Comparison of ENCODE assay signal across 8 cellular contexts in the genomic region with DNA sequence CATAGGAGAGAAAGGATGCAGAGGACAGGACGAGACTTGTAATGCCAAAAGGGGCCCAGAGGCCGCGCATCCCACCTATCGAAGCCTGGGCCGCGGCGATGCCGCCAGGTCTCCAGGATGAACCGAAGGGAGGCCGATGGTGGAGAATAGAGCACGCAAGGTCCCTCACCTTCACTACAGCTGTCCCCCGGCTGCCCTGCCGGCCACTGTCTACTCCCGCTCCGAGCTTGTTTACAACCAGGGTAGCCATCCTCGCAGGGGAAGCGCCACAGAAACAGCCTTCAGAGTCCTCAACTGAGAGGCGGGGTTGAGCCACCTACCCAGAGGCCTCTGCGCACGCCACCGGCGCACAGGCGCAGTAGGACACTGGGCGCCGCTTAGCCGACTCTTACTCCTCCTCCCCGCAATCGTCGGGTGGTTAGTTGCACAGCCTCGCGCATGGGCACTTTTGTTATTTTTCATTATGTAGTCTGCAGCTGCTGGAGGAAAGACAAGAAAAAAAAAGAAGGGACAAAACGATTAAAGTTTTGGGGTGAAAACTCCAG. TPM values are rescaled to one million over a fixed set of nuclear protein-coding genes. Genes with fewer than 3 reads are reported as not detected.
DNase-seq lines count a peak whose midpoint lies in the region; ATAC-seq and TF ChIP-seq lines count a peak whose summit lies in the region.

A gene (minus strand): TSS at position 309 of the 545 bp plus-strand sequence. CDS start 59 bp downstream, at position 250.

- H3K36me3 Mint-ChIP-seq in activated T-cell treated with anti-CD3 and anti-CD28 coated beads, Interleukin-2, amount 50 U/mL, for 4 hours (ENCODE audit: insufficient read depth): peaks cover 1% of the 10 kb centered on the region
- H3K36me3 Mint-ChIP-seq in naive B cell: no peaks in the 10 kb centered on the region
- H3K36me3 Mint-ChIP-seq in stimulated activated effector memory CD8-positive, alpha-beta T cell treated with anti-CD3 and anti-CD28 coated beads, Interleukin-12 subunit alpha, Interleukin-12 subunit beta, amount 100 ng/mL, for 72 hours: peaks cover 57% of the 10 kb centered on the region

- H3K27me3 Mint-ChIP-seq in activated T-cell treated with anti-CD3 and anti-CD28 coated beads, Interleukin-2, amount 50 U/mL, for 4 hours (ENCODE audit: low read depth): no peaks in the 10 kb centered on the region
- no peaks in the 10 kb centered on the region for H3K27me3 Mint-ChIP-seq in naive B cell

- H3K4me1 Mint-ChIP-seq in activated T-cell treated with anti-CD3 and anti-CD28 coated beads, Interleukin-2, amount 50 U/mL, for 4 hours (ENCODE audit: low read depth): peaks cover 40% of the 10 kb centered on the region
- H3K4me1 Mint-ChIP-seq in naive B cell: peaks cover 20 to 56% (median 22%) of the 10 kb centered on the region in 3 donors
- peaks cover 25% of the 10 kb centered on the region for H3K4me1 Mint-ChIP-seq in stimulated activated effector memory CD8-positive, alpha-beta T cell treated with anti-CD3 and anti-CD28 coated beads, Interleukin-12 subunit alpha, Interleukin-12 subunit beta, amount 100 ng/mL, for 72 hours

- peak within 1 kb of the TSS; percentile 74 to 92 (median 83) for H3K4me3 ChIP-seq in esophagus squamous epithelium

- DNase-seq in DMS79 (lab: John Stamatoyannopoulos, UW) (peak; percentile 59), KG1 (lab: John Stamatoyannopoulos, UW) (peak; percentile 98), esophagus squamous epithelium (lab: John Stamatoyannopoulos, UW) (peak; percentile 74), naive B cell (peak; percentile 93)
- DNase-seq in activated T-cell treated with anti-CD3 and anti-CD28 coated beads, Interleukin-2, amount 50 U/mL, for 4 hours: peak; percentile 83
- peak; percentile 77 to 93 for DNase-seq in stimulated activated effector memory CD8-positive, alpha-beta T cell treated with anti-CD3 and anti-CD28 coated beads, Interleukin-12 subunit alpha, Interleukin-12 subunit beta, amount 100 ng/mL, for 72 hours (ENCODE audit: low spot score in 2 of 2)

- peaks cover 19 to 45% (median 25%) of the 10 kb centered on the region in 3 donors for H3K4me1 ChIP-seq in esophagus squamous epithelium

- H3K36me3 ChIP-seq in esophagus squamous epithelium: peaks cover 0 to 16% (median 0%) of the 10 kb centered on the region in 3 donors

- ATAC-seq in GM21737 (IDR thresholded peaks at IDR 0.05; ENCODE audit: unreplicated experiment) (peak; percentile 95), naive B cell (ENCODE audit: low read depth in 2 of 2) (peak; percentile 88 to 90)
- peak; percentile 98 for ATAC-seq in activated T-cell treated with anti-CD3 and anti-CD28 coated beads, Interleukin-2, amount 50 U/mL, for 4 hours
- peak; percentile 98 for ATAC-seq in stimulated activated effector memory CD8-positive, alpha-beta T cell treated with anti-CD3 and anti-CD28 coated beads, Interleukin-12 subunit alpha, Interleukin-12 subunit beta, amount 100 ng/mL, for 72 hours

- peak in 2 of 4 donors; percentile 44 to 48 for TF ChIP-seq POLR2A in esophagus squamous epithelium (IDR thresholded peaks at IDR 0.05)

- peak within 1 kb of the TSS; percentile 96 to 99 (median 98) for H3K27ac Mint-ChIP-seq in naive B cell
- H3K27ac Mint-ChIP-seq in stimulated activated effector memory CD8-positive, alpha-beta T cell treated with anti-CD3 and anti-CD28 coated beads, Interleukin-12 subunit alpha, Interleukin-12 subunit beta, amount 100 ng/mL, for 72 hours: peak within 1 kb of the TSS; percentile 97

- intact Hi-C loops in esophagus squamous epithelium (cut with DNase I): no loop called here

- H3K9me3 Mint-ChIP-seq in activated T-cell treated with anti-CD3 and anti-CD28 coated beads, Interleukin-2, amount 50 U/mL, for 4 hours: no peaks in the 10 kb centered on the region
- no peaks in the 10 kb centered on the region for H3K9me3 Mint-ChIP-seq in naive B cell
- H3K9me3 Mint-ChIP-seq in stimulated activated effector memory CD8-positive, alpha-beta T cell treated with anti-CD3 and anti-CD28 coated beads, Interleukin-12 subunit alpha, Interleukin-12 subunit beta, amount 100 ng/mL, for 72 hours: no peaks in the 10 kb centered on the region

- no peaks in the 10 kb centered on the region for H3K27me3 ChIP-seq in esophagus squamous epithelium

- TF ChIP-seq CTCF in esophagus squamous epithelium (IDR thresholded peaks at IDR 0.05): peak in 1 of 6 experiments; percentile 11

- H3K9me3 ChIP-seq in esophagus squamous epithelium: no peaks in the 10 kb centered on the region

- peak within 1 kb of the TSS; percentile 82 to 92 (median 86) for H3K27ac ChIP-seq in esophagus squamous epithelium

- WGBS in esophagus squamous epithelium, 2 donors: 0 to 1% methylated on average over 17 to 19 of the region's 32 CpGs

- H3K4me3 Mint-ChIP-seq in activated T-cell treated with anti-CD3 and anti-CD28 coated beads, Interleukin-2, amount 50 U/mL, for 4 hours: peak within 1 kb of the TSS; percentile 87
- H3K4me3 Mint-ChIP-seq in naive B cell: peak within 1 kb of the TSS; percentile 87 to 100 (median 99)
- peak within 1 kb of the TSS; percentile 90 for H3K4me3 Mint-ChIP-seq in stimulated activated effector memory CD8-positive, alpha-beta T cell treated with anti-CD3 and anti-CD28 coated beads, Interleukin-12 subunit alpha, Interleukin-12 subunit beta, amount 100 ng/mL, for 72 hours

TF ChIP-seq in PFSK-1, 5 proteins besides CTCF, POLR2A, EP300 and RAD21:
- TF ChIP-seq FOXP2 (optimal IDR thresholded peaks at IDR 0.05; ENCODE audit: borderline replicate concordance, extremely low read depth, extremely low read length, insufficient read depth): peak; percentile 87
- peak; percentile 89; the same call in 1 of the 2 replicates for TF ChIP-seq TAF1 (IDR thresholded peaks at IDR 0.05; ENCODE audit: borderline replicate concordance, insufficient read depth, low read length)
- TF ChIP-seq, protein P1, sequence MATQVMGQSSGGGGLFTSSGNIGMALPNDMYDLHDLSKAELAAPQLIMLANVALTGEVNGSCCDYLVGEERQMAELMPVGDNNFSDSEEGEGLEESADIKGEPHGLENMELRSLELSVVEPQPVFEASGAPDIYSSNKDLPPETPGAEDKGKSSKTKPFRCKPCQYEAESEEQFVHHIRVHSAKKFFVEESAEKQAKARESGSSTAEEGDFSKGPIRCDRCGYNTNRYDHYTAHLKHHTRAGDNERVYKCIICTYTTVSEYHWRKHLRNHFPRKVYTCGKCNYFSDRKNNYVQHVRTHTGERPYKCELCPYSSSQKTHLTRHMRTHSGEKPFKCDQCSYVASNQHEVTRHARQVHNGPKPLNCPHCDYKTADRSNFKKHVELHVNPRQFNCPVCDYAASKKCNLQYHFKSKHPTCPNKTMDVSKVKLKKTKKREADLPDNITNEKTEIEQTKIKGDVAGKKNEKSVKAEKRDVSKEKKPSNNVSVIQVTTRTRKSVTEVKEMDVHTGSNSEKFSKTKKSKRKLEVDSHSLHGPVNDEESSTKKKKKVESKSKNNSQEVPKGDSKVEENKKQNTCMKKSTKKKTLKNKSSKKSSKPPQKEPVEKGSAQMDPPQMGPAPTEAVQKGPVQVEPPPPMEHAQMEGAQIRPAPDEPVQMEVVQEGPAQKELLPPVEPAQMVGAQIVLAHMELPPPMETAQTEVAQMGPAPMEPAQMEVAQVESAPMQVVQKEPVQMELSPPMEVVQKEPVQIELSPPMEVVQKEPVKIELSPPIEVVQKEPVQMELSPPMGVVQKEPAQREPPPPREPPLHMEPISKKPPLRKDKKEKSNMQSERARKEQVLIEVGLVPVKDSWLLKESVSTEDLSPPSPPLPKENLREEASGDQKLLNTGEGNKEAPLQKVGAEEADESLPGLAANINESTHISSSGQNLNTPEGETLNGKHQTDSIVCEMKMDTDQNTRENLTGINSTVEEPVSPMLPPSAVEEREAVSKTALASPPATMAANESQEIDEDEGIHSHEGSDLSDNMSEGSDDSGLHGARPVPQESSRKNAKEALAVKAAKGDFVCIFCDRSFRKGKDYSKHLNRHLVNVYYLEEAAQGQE (IDR thresholded peaks at IDR 0.05; ENCODE audit: insufficient read depth in 1 of 2, low read depth in 2 of 2, low read length in 2 of 2): peak in 1 of 2 experiments; percentile 24; a peak in 1 of 4 replicates
- no peak; the same call in 1 of the 2 replicates for TF ChIP-seq SIN3A (IDR thresholded peaks at IDR 0.05; ENCODE audit: borderline replicate concordance, insufficient read depth, low read length)
- TF ChIP-seq POLR2AphosphoS5 (IDR thresholded peaks at IDR 0.05; ENCODE audit: low read depth, low read length): peak; percentile 97

RNA-seq across cellular contexts. Expression of the gene that starts here (rescaled TPM):
- 8.5 TPM for polyA plus RNA-seq in PFSK-1 (2012; ENCODE audit: insufficient read length, low read depth)
- total RNA-seq in activated T-cell treated with anti-CD3 and anti-CD28 coated beads, Interleukin-2, amount 50 U/mL, for 4 hours: 1 to 10 TPM; 5.0 to 6.3 (median 5.5) TPM
- total RNA-seq in esophagus squamous epithelium: 10 to 100 TPM in 1 of 4 donors, 1 to 10 TPM in 3; 5.5 to 14.1 (median 7.4) TPM
- polyA plus RNA-seq in naive B cell (ENCODE audit: low read depth in 6 of 6): 10 to 100 TPM; 16.0 to 21.5 (median 18.6) TPM

Comparison
In these comparisons a context has a peak if more than half of its experiments do, and no peak if none do; other contexts are left out.
1. Peak in every context shown above with its lines: DNase-seq, ATAC-seq, H3K4me3 ChIP-seq and H3K27ac ChIP-seq.